Comparison of ENCODE assay signal across 15 cellular contexts in genomic region chr22:25970348-25970995, GRCh38.
DNase-seq lines count a peak whose midpoint lies in the region; ATAC-seq and TF ChIP-seq lines count a peak whose summit lies in the region.
"Had no signal": no experiment of that assay in that cellular context is flagged by ENCODE, and none has a peak within 500 bp of the region (broad histone marks: within the 10 kb centered on the region; RNA-seq: fewer than 3 reads in every experiment).

No MANE protein-coding gene starts in this region.

- ATAC-seq in left cardiac atrium: peak; percentile 50 to 71
- ATAC-seq in GM21529 (IDR thresholded peaks at IDR 0.05; ENCODE audit: unreplicated experiment): no peak
- ATAC-seq in GM21825 (IDR thresholded peaks at IDR 0.05; ENCODE audit: unreplicated experiment): no peak
- ATAC-seq: esophagus mucosa had no signal

- no peaks in the 10 kb centered on the region for H3K36me3 ChIP-seq in smooth muscle cell (ENCODE audit: low read depth)

- intact Hi-C loops in left cardiac atrium (cut with DNase I): no loop called here

- peaks cover 19% of the 10 kb centered on the region for H3K27me3 ChIP-seq in smooth muscle cell (ENCODE audit: low read depth)

- peak; percentile 42 for DNase-seq in NCI-H1436 (lab: John Stamatoyannopoulos, UW)
- DNase-seq in NCI-H1436 treated with DMSO at 0.1 percent for 48 hours (lab: John Stamatoyannopoulos, UW): no peak
- peak; percentile 27 for DNase-seq in NCI-H2196 (lab: John Stamatoyannopoulos, UW; ENCODE audit: unreplicated experiment)
- DNase-seq in left cardiac atrium: peak; percentile 37
- no peak for DNase-seq in smooth muscle cell (lab: John Stamatoyannopoulos, UW; ENCODE audit: unreplicated experiment)
- no peak for DNase-seq in mesenteric fat pad (ENCODE audit: low spot score)
- DNase-seq: activated CD4-positive, alpha-beta T cell treated with anti-CD3 and anti-CD28 coated beads, Interleukin-2, amount 10 ng/mL, durations not matched to agents 7 days and 5 days; activated naive CD4-positive, alpha-beta T cell treated with anti-CD3 and anti-CD28 coated beads for 36 hours; EL; kidney; NCI-H774; stimulated activated naive CD4-positive, alpha-beta T cell had no signal

- H4K20me1 ChIP-seq in smooth muscle cell (ENCODE audit: low read depth): no peaks in the 10 kb centered on the region

- no peak overlapping the region for H3K4me3 ChIP-seq in smooth muscle cell

- peak overlapping the region; percentile 14 for H3K4me2 ChIP-seq in smooth muscle cell

- H3K4me1 ChIP-seq in smooth muscle cell (ENCODE audit: low read depth): peaks cover 27% of the 10 kb centered on the region

- no peak overlapping the region for H3K9ac ChIP-seq in smooth muscle cell (ENCODE audit: low read depth)

- H3K27ac ChIP-seq in smooth muscle cell (ENCODE audit: low read depth): no peak overlapping the region

- no peak for TF ChIP-seq CTCF in smooth muscle cell (IDR thresholded peaks at IDR 0.05; ENCODE audit: borderline replicate concordance, insufficient read depth, poor library complexity, severe bottlenecking)

- WGBS in smooth muscle cell (ENCODE audit: low lambda C conversion rate): 12% methylated on average over 8 of the region's 8 CpGs

- no peaks in the 10 kb centered on the region for H3F3A ChIP-seq in smooth muscle cell (ENCODE audit: low read depth)

- H3K9me3 ChIP-seq in smooth muscle cell (replicated peaks; ENCODE audit: low read depth): no peaks in the 10 kb centered on the region

- H3K79me2 ChIP-seq in smooth muscle cell (ENCODE audit: low read depth): no peaks in the 10 kb centered on the region

- peak overlapping the region; percentile 38 for H2AFZ ChIP-seq in smooth muscle cell (ENCODE audit: low read depth)

Comparison
In these comparisons a context has a peak if more than half of its experiments do, and no peak if none do; other contexts are left out.
1. DNase-seq: peak in NCI-H1436 (single experiment), NCI-H2196 (single experiment) and left cardiac atrium (single experiment); none in NCI-H1436 treated with DMSO at 0.1 percent for 48 hours (single experiment), smooth muscle cell (single experiment) and mesenteric fat pad (single experiment).
2. ATAC-seq: peak in left cardiac atrium (2 of 2); none in GM21529 (single experiment) and GM21825 (single experiment).